15 cellular contexts compared by ENCODE assay signal in the genomic region with DNA sequence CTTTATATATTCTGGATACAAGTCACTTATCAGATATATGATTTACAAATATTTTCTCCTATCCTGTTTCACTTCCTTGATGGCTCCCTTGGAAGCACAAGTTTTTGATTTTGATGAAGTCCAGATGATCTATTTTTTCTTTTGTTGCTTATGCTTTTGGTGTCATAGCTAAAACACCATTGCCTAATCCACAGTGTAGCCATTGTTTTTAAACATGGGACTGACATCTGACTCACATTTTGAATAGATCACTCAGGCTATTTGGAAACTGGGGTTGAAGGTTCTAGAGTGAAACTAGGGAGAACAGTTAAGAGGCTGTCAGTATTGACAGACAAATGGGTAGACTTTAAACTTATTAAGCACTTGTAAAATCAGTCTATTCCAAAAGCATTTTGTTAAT. TPM values are rescaled to one million over a fixed set of nuclear protein-coding genes. Genes with fewer than 3 reads are reported as not detected.
DNase-seq lines count a peak whose midpoint lies in the region; ATAC-seq and TF ChIP-seq lines count a peak whose summit lies in the region.
"Had no signal": no experiment of that assay in that cellular context is flagged by ENCODE, and none has a peak within 500 bp of the region (broad histone marks: within the 10 kb centered on the region; RNA-seq: fewer than 3 reads in every experiment).

No MANE protein-coding gene starts in this region.

- H3K9me3 ChIP-seq in GM23248 (ENCODE audit: low read depth) (no peaks in the 10 kb centered on the region), RWPE2 (ENCODE audit: severe bottlenecking) (no peaks in the 10 kb centered on the region)
- H3K9me3 ChIP-seq: esophagus muscularis mucosa, prostate gland had no signal

- no peak for TF ChIP-seq CTCF in RWPE2 (IDR thresholded peaks at IDR 0.05; ENCODE audit: poor library complexity, severe bottlenecking)

- peaks cover 9% of the 10 kb centered on the region for H3K4me1 ChIP-seq in GM23248 (ENCODE audit: insufficient read depth)
- H3K4me1 ChIP-seq in RWPE2 (ENCODE audit: insufficient read depth, poor library complexity, severe bottlenecking) = peaks cover 17% of the 10 kb centered on the region
- H3K4me1 ChIP-seq: prostate gland had no signal

- peaks cover 99% of the 10 kb centered on the region for H3K79me2 ChIP-seq in GM23248 (ENCODE audit: insufficient read depth)

- peaks cover 34% of the 10 kb centered on the region; the same call in 1 of the 2 replicates for H4K20me1 ChIP-seq in GM23248 (ENCODE audit: insufficient read depth)

- peaks cover 21% of the 10 kb centered on the region for H3F3A ChIP-seq in GM23248 (ENCODE audit: insufficient read depth)

- no peak overlapping the region for H3K27ac Mint-ChIP-seq in T-helper 2 cell treated with Interferon-gamma antibody and Interleukin-4, amounts not matched to agents 5 μg/mL and 100 μg/mL, for 36 hours
- H3K27ac Mint-ChIP-seq: H9; natural killer cell treated with Interleukin-12 subunit alpha and Interleukin-12 subunit beta and Interleukin-15 and Interleukin-18, amount 100 ng/mL, for 72 hours had no signal

- peaks cover 24% of the 10 kb centered on the region for H3K36me3 Mint-ChIP-seq in T-helper 2 cell treated with Interferon-gamma antibody and Interleukin-4, amounts not matched to agents 5 μg/mL and 100 μg/mL, for 36 hours (ENCODE audit: low read depth)
- H3K36me3 Mint-ChIP-seq: natural killer cell treated with Interleukin-12 subunit alpha and Interleukin-12 subunit beta and Interleukin-15 and Interleukin-18, amount 100 ng/mL, for 72 hours had no signal

- intact Hi-C loops in sciatic nerve (cut with DNase I) = no loop called here

- in situ Hi-C loops in GM23248 (cut with MboI) = no loop called here

- peak; percentile 65 for DNase-seq in GM23248
- no peak for DNase-seq in RWPE2 (ENCODE audit: low spot score)
- peak; percentile 79 for DNase-seq in fibroblast of gingiva (ENCODE audit: low read depth)
- DNase-seq in sciatic nerve (ENCODE audit: low spot score) = no peak
- no peak for DNase-seq in NCI-H187 (lab: John Stamatoyannopoulos, UW)
- no peak for DNase-seq in T-helper 2 cell treated with Interferon-gamma antibody and Interleukin-4, amounts not matched to agents 5 μg/mL and 100 μg/mL, for 36 hours (ENCODE audit: low spot score)
- DNase-seq: activated gamma-delta T cell treated with Interleukin-2 at 50 U/mL for 16 hours, dermis blood vessel endothelial cell, DND-41, H9, NCI-H2081 had no signal

- no peak overlapping the region for H3K4me3 Mint-ChIP-seq in T-helper 2 cell treated with Interferon-gamma antibody and Interleukin-4, amounts not matched to agents 5 μg/mL and 100 μg/mL, for 36 hours
- H3K4me3 Mint-ChIP-seq: H9; natural killer cell treated with Interleukin-12 subunit alpha and Interleukin-12 subunit beta and Interleukin-15 and Interleukin-18, amount 100 ng/mL, for 72 hours had no signal

- ATAC-seq in RWPE2 (ENCODE audit: low read depth) (peak; percentile 66), sciatic nerve (peak; percentile 79), HG03095 (IDR thresholded peaks at IDR 0.05; ENCODE audit: unreplicated experiment) (no peak)
- ATAC-seq: natural killer cell treated with Interleukin-12 subunit alpha and Interleukin-12 subunit beta and Interleukin-15 and Interleukin-18, amount 100 ng/mL, for 72 hours had no signal

- H3K27ac ChIP-seq in GM23248 = no peak overlapping the region
- no peak overlapping the region for H3K27ac ChIP-seq in RWPE2 (ENCODE audit: poor library complexity, severe bottlenecking)
- H3K27ac ChIP-seq: esophagus muscularis mucosa, prostate gland had no signal

- H3K9ac ChIP-seq in GM23248 = no peak overlapping the region

- no peaks in the 10 kb centered on the region for H3K9me3 Mint-ChIP-seq in T-helper 2 cell treated with Interferon-gamma antibody and Interleukin-4, amounts not matched to agents 5 μg/mL and 100 μg/mL, for 36 hours
- H3K9me3 Mint-ChIP-seq: H9; natural killer cell treated with Interleukin-12 subunit alpha and Interleukin-12 subunit beta and Interleukin-15 and Interleukin-18, amount 100 ng/mL, for 72 hours had no signal

- H3K4me3 ChIP-seq in GM23248 (no peak overlapping the region), RWPE2 (ENCODE audit: severe bottlenecking) (no peak overlapping the region)
- H3K4me3 ChIP-seq: esophagus muscularis mucosa, prostate gland had no signal

- H3K27me3 Mint-ChIP-seq in T-helper 2 cell treated with Interferon-gamma antibody and Interleukin-4, amounts not matched to agents 5 μg/mL and 100 μg/mL, for 36 hours (ENCODE audit: low read depth) = no peaks in the 10 kb centered on the region

- peaks cover 30% of the 10 kb centered on the region for H3K4me1 Mint-ChIP-seq in T-helper 2 cell treated with Interferon-gamma antibody and Interleukin-4, amounts not matched to agents 5 μg/mL and 100 μg/mL, for 36 hours (ENCODE audit: low read depth)

- H2AFZ ChIP-seq in GM23248 = no peak overlapping the region

- H3K27me3 ChIP-seq in GM23248 (replicated peaks; ENCODE audit: insufficient read depth) (no peaks in the 10 kb centered on the region), RWPE2 (ENCODE audit: insufficient read depth, poor library complexity, severe bottlenecking) (no peaks in the 10 kb centered on the region)
- H3K27me3 ChIP-seq: esophagus muscularis mucosa had no signal

- no peaks in the 10 kb centered on the region for H3K9me2 ChIP-seq in GM23248 (ENCODE audit: insufficient read depth)

- H3K36me3 ChIP-seq in GM23248 (ENCODE audit: low read depth) (no peaks in the 10 kb centered on the region), RWPE2 (ENCODE audit: low read depth) (no peaks in the 10 kb centered on the region)
- H3K36me3 ChIP-seq: esophagus muscularis mucosa, prostate gland had no signal

- H3K4me2 ChIP-seq in GM23248 (ENCODE audit: unreplicated experiment) = no peak overlapping the region

RNA-seq across cellular contexts. Expression of a gene that starts 16.6 kb away (rescaled TPM):
- 49.1 and 65.4 TPM in 2 replicates for total RNA-seq in GM23248 (2014; rRNA removed; shearing (Covaris generic))
- 108 and 110 TPM in 2 replicates for polyA plus RNA-seq in GM23248 (2016; fragmentation: Nextera tagmentation; extraction: Ambion mirVana)
- total RNA-seq in sciatic nerve = 27.6 TPM

Comparison
In these comparisons a context has a peak if more than half of its experiments do, and no peak if none do; other contexts are left out.
1. DNase-seq: peak in GM23248 (single experiment) and fibroblast of gingiva (single experiment); none in RWPE2 (single experiment), sciatic nerve (single experiment), NCI-H187 (0 of 2) and T-helper 2 cell treated with Interferon-gamma antibody and Interleukin-4, amounts not matched to agents 5 μg/mL and 100 μg/mL, for 36 hours (single experiment).